Comparison of ENCODE assay signal across 10 cellular contexts in genomic region chr1:44785501-44786137, GRCh38. TPM values are rescaled to one million over a fixed set of nuclear protein-coding genes. Genes with fewer than 3 reads are reported as not detected.
A peak's percentile ranks its signal among the peaks of the same experiment; 100 is the strongest.
DNase-seq lines count a peak whose midpoint lies in the region; ATAC-seq, FAIRE-seq and TF ChIP-seq lines count a peak whose summit lies in the region.
"Had no signal": no experiment of that assay in that cellular context is flagged by ENCODE, and none has a peak within 500 bp of the region (broad histone marks: within the 10 kb centered on the region; RNA-seq: fewer than 3 reads in every experiment).

No MANE protein-coding gene starts in this region.

- no peak for FAIRE-seq in A549 (lab: Jason Lieb, UNC)

- peaks cover 13 to 38% (median 29%) of the 10 kb centered on the region in 7 donors for H3K4me1 Mint-ChIP-seq in naive thymus-derived CD4-positive, alpha-beta T cell

- H3K36me3 ChIP-seq in naive thymus-derived CD4-positive, alpha-beta T cell (ENCODE audit: control insufficient read depth in 2 of 3, insufficient read depth in 3 of 3, low read length in 3 of 3): peaks cover 0 to 10% (median 0%) of the 10 kb centered on the region in 3 experiments

- peaks cover 0 to 2% (median 0%) of the 10 kb centered on the region in 11 donors for H3K9me3 Mint-ChIP-seq in naive thymus-derived CD4-positive, alpha-beta T cell

- peak overlapping the region; percentile 97 for H3K4me2 ChIP-seq in A549

- CTCF ChIA-PET in A549 (lab: Yijun Ruan, JAX): interaction anchor here (0.7 to 7.1 kb wide), 12 partner anchors 8 to 110 kb away, joined by 3 to 44 read pairs (median 4); partner anchors contain the start of genes BTBD19, KIF2C and PLK3
- CTCF ChIA-PET in naive thymus-derived CD4-positive, alpha-beta T cell (lab: Charles Lee): interaction anchor here (0.6 to 3.0 kb wide), 11 partner anchors 8 to 708 kb away, joined by 3 to 16 read pairs (median 3); partner anchors contain the start of genes RNU5D-1, RPS8 and UROD

- WGBS in A549 (ENCODE audit: missing lambda C conversion rate): 31% methylated on average over 10 of the region's 11 CpGs

- H3K27me3 Mint-ChIP-seq in naive thymus-derived CD4-positive, alpha-beta T cell: no peaks in the 10 kb centered on the region

- TF ChIP-seq CTCF in A549 (IDR thresholded peaks at IDR 0.05) (no peak), HFF-Myc (IDR thresholded peaks at IDR 0.05; ENCODE audit: low read depth, low read length, missing control alignments) (no peak), choroid plexus epithelial cell (conservative IDR thresholded peaks at IDR 0.05; ENCODE audit: low read depth, low read length) (no peak)

- H3K27ac ChIP-seq in A549: peak overlapping the region; percentile 89 to 93
- H3K27ac ChIP-seq in naive thymus-derived CD4-positive, alpha-beta T cell (ENCODE audit: low read depth, low read length): peak overlapping the region; percentile 58

- no peak for TF ChIP-seq RAD21 in A549 (conservative IDR thresholded peaks at IDR 0.05 in 1 of 2, IDR thresholded peaks at IDR 0.05 in 1 of 2)

- POLR2A ChIA-PET in A549 (lab: Yijun Ruan, JAX): interaction anchor here (1.6 to 1.8 kb wide), 2 partner anchors 10 to 34 kb away, joined by 4 to 11 read pairs; partner anchors contain the start of gene RPS8
- POLR2A ChIA-PET in naive thymus-derived CD4-positive, alpha-beta T cell (lab: Charles Lee): interaction anchor here (0.6 to 7.9 kb wide), 12 partner anchors 10 to 226 kb away, joined by 3 to 93 read pairs (median 6); partner anchors contain the start of genes BTBD19, DYNLT4, HECTD3 and PLK3

- H3K4me3 ChIP-seq in A549 (peak overlapping the region; percentile 49), HFF-Myc (replicated peaks; ENCODE audit: low read depth, low read length) (peak overlapping the region; percentile 44), choroid plexus epithelial cell (ENCODE audit: low read depth, low read length) (peak overlapping the region; percentile 56)
- H3K4me3 ChIP-seq in naive thymus-derived CD4-positive, alpha-beta T cell (ENCODE audit: low read length): peak overlapping the region; percentile 64

- intact Hi-C loops in naive thymus-derived CD4-positive, alpha-beta T cell (cut with micrococcal nuclease): loop anchor here (1.0 to 5.0 kb wide), 7 partner anchors 10 to 227 kb away; partner anchors contain the start of genes KIF2C (in 1 of the 2), RNU5D-1 (in 1 of the 2), RPS8 (in 1 of the 2) and UROD (in 1 of the 2)

- H3K4me3 Mint-ChIP-seq in naive thymus-derived CD4-positive, alpha-beta T cell: peak overlapping the region; percentile 60 to 82 (median 76)

- TF ChIP-seq EP300 in A549 (IDR thresholded peaks at IDR 0.05): no peak

- peak overlapping the region in 8 of 9 donors; percentile 36 to 80 (median 72) for H3K27ac Mint-ChIP-seq in naive thymus-derived CD4-positive, alpha-beta T cell

- ATAC-seq in A549 (no peak), GM19467 (IDR thresholded peaks at IDR 0.05; ENCODE audit: unreplicated experiment) (no peak)
- no peak for ATAC-seq in naive thymus-derived CD4-positive, alpha-beta T cell

- DNase-seq in A549 (ENCODE audit: low read depth in 1 of 2, low spot score in 1 of 2) (no peak), HFF-Myc (ENCODE audit: extremely low read depth, low read depth) (no peak), choroid plexus epithelial cell (ENCODE audit: low read depth) (no peak), SHP77 (lab: John Stamatoyannopoulos, UW) (no peak), GOT3 (lab: John Stamatoyannopoulos, UW) (no peak)
- DNase-seq in naive thymus-derived CD4-positive, alpha-beta T cell: no peak
- no peak for DNase-seq in stimulated activated CD4-positive, alpha-beta T cell treated with anti-CD3 and anti-CD28 coated beads, Interleukin-2, amount 100 ng/mL, for 24 hours
- DNase-seq: HCEC 1CT, NCI-H2081 had no signal

- TF ChIP-seq POLR2A in A549 (IDR thresholded peaks at IDR 0.05; ENCODE audit: low read length): no peak

- H3K27me3 ChIP-seq in naive thymus-derived CD4-positive, alpha-beta T cell (ENCODE audit: control insufficient read depth in 2 of 2, insufficient read depth in 2 of 2, low read length in 2 of 2): no peaks in the 10 kb centered on the region

- peaks cover 0 to 15% (median 6%) of the 10 kb centered on the region in 5 donors for H3K36me3 Mint-ChIP-seq in naive thymus-derived CD4-positive, alpha-beta T cell

- H3K9me3 ChIP-seq in A549: no peaks in the 10 kb centered on the region
- no peaks in the 10 kb centered on the region for H3K9me3 ChIP-seq in naive thymus-derived CD4-positive, alpha-beta T cell (ENCODE audit: control insufficient read depth in 2 of 3, low read length in 3 of 3)

- H3K4me1 ChIP-seq in A549: peaks cover 6% of the 10 kb centered on the region
- H3K4me1 ChIP-seq in naive thymus-derived CD4-positive, alpha-beta T cell (ENCODE audit: control insufficient read depth in 2 of 2, insufficient read depth in 2 of 2, low read length in 2 of 2): peaks cover 20 to 25% of the 10 kb centered on the region in 2 donors

TF ChIP-seq in A549, 52 proteins besides CTCF, POLR2A, EP300 and RAD21 (continues in another document):
- TF ChIP-seq EHF (CRISPR knock-in tag; IDR thresholded peaks at IDR 0.05): no peak
- TF ChIP-seq, protein P1, sequence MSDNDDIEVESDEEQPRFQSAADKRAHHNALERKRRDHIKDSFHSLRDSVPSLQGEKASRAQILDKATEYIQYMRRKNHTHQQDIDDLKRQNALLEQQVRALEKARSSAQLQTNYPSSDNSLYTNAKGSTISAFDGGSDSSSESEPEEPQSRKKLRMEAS (IDR thresholded peaks at IDR 0.05): no peak
- no peak for TF ChIP-seq BHLHE40 (IDR thresholded peaks at IDR 0.05; ENCODE audit: low read depth, low read length)
- TF ChIP-seq HOXB13 (CRISPR knock-in tag; IDR thresholded peaks at IDR 0.05; ENCODE audit: low read depth): no peak
- TF ChIP-seq TFCP2L1 (CRISPR knock-in tag; IDR thresholded peaks at IDR 0.05): no peak
- no peak for TF ChIP-seq MAFK (IDR thresholded peaks at IDR 0.05; ENCODE audit: partially characterized antibody)
- TF ChIP-seq, protein P2, sequence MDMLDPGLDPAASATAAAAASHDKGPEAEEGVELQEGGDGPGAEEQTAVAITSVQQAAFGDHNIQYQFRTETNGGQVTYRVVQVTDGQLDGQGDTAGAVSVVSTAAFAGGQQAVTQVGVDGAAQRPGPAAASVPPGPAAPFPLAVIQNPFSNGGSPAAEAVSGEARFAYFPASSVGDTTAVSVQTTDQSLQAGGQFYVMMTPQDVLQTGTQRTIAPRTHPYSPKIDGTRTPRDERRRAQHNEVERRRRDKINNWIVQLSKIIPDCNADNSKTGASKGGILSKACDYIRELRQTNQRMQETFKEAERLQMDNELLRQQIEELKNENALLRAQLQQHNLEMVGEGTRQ (IDR thresholded peaks at IDR 0.05): no peak

RNA-seq across cellular contexts. Expression of gene BEST4, which starts 2.4 kb away (rescaled TPM):
- polyA plus RNA-seq in A549 (2011; rRNA removed) (0.04 and 0.09 TPM in 2 replicates), A549 (2017; fragmentation: RNase III; extraction: RNeasy Plus Mini Kit Qiagen cat#74134 plus additional on column Dnase treatment) (0.07 to 0.08 TPM in 2 of 3 replicates, not detected in the other)
- polyA plus RNA-seq in A549 (2012; cell fraction: cytosol; rRNA removed): 0.05 TPM in 2 replicates
- 0.27 and 0.30 TPM in 2 replicates for polyA plus RNA-seq in A549 (2012; cell fraction: nucleus; rRNA removed)
- 0.25 TPM in 1 of 2 replicates, not detected in the other for polyA minus RNA-seq in A549 (2011; rRNA and poly(A)+ RNA removed)
- total RNA-seq in naive thymus-derived CD4-positive, alpha-beta T cell: 1 to 10 TPM in 2 of 5 experiments, under 1 TPM in 3; 0.77 to 1.4 (median 0.96) TPM
- polyA plus RNA-seq in naive thymus-derived CD4-positive, alpha-beta T cell: under 1 TPM in 1 of 2 donors, not detected in 1; 0.72 TPM

RNA-seq across cellular contexts. Expression of gene RPS8, which starts 10.3 kb away (rescaled TPM):
- polyA plus RNA-seq in A549 (2011; rRNA removed): 1,515 and 1,820 TPM in 2 replicates
- 1,474 and 1,759 TPM in 2 replicates for polyA plus RNA-seq in A549 (2012; cell fraction: cytosol; rRNA removed)
- 676 and 747 TPM in 2 replicates for polyA plus RNA-seq in A549 (2012; cell fraction: nucleus; rRNA removed)
- 1,575 to 1,608 TPM (median 1,577 TPM) in 3 replicates for polyA plus RNA-seq in A549 (2017; fragmentation: RNase III; extraction: RNeasy Plus Mini Kit Qiagen cat#74134 plus additional on column Dnase treatment)
- 365 and 468 TPM in 2 replicates for polyA minus RNA-seq in A549 (2011; rRNA and poly(A)+ RNA removed)
- 1,000 to 10,000 TPM; 2,000 to 3,409 (median 3,025) TPM for total RNA-seq in naive thymus-derived CD4-positive, alpha-beta T cell
- 1,000 to 10,000 TPM in 1 of 2 donors, 100 to 1,000 TPM in 1; 954 to 1,486 TPM for polyA plus RNA-seq in naive thymus-derived CD4-positive, alpha-beta T cell

RNA-seq across cellular contexts. Expression of gene PLK3, which starts 14.6 kb away (rescaled TPM):
- polyA plus RNA-seq in A549 (2011; rRNA removed) (12.6 and 16.0 TPM in 2 replicates), A549 (2017; fragmentation: RNase III; extraction: RNeasy Plus Mini Kit Qiagen cat#74134 plus additional on column Dnase treatment) (10.9 to 11.6 TPM (median 11.2 TPM) in 3 replicates)
- 20.0 and 21.0 TPM in 2 replicates for polyA plus RNA-seq in A549 (2012; cell fraction: cytosol; rRNA removed)
- polyA plus RNA-seq in A549 (2012; cell fraction: nucleus; rRNA removed): 109 and 111 TPM in 2 replicates
- polyA minus RNA-seq in A549 (2011; rRNA and poly(A)+ RNA removed): 19.7 and 20.1 TPM in 2 replicates
- total RNA-seq in naive thymus-derived CD4-positive, alpha-beta T cell: 100 to 1,000 TPM in 4 of 5 experiments, 10 to 100 TPM in 1; 92.8 to 456 (median 142) TPM
- polyA plus RNA-seq in naive thymus-derived CD4-positive, alpha-beta T cell: 10 to 100 TPM; 30.5 to 59.1 TPM

RNA-seq across cellular contexts. Expression of gene DYNLT4, which starts 21.5 kb away (rescaled TPM):
- polyA plus RNA-seq in A549 (2011; rRNA removed) (0.21 TPM in 1 of 2 replicates, not detected in the other), A549 (2017; fragmentation: RNase III; extraction: RNeasy Plus Mini Kit Qiagen cat#74134 plus additional on column Dnase treatment) (0.12 to 0.18 TPM in 2 of 3 replicates, not detected in the other)
- 0.48 and 0.92 TPM in 2 replicates for polyA plus RNA-seq in A549 (2012; cell fraction: cytosol; rRNA removed)
- polyA plus RNA-seq in A549 (2012; cell fraction: nucleus; rRNA removed): 0.70 and 0.84 TPM in 2 replicates
- polyA minus RNA-seq in A549 (2011; rRNA and poly(A)+ RNA removed): not detected in 2 replicates
- 1 to 10 TPM in 2 of 5 experiments, under 1 TPM in 3; 0.31 to 9.7 (median 0.87) TPM for total RNA-seq in naive thymus-derived CD4-positive, alpha-beta T cell
- under 1 TPM in 1 of 2 donors, not detected in 1; 0.47 TPM for polyA plus RNA-seq in naive thymus-derived CD4-positive, alpha-beta T cell

RNA-seq across cellular contexts. Expression of gene BTBD19, which starts 22.7 kb away (rescaled TPM):
- 4.2 and 4.7 TPM in 2 replicates for polyA plus RNA-seq in A549 (2011; rRNA removed)
- polyA plus RNA-seq in A549 (2012; cell fraction: cytosol; rRNA removed): 3.9 and 4.5 TPM in 2 replicates
- polyA plus RNA-seq in A549 (2012; cell fraction: nucleus; rRNA removed): 28.1 and 33.9 TPM in 2 replicates
- 4.5 to 8.9 TPM (median 7.4 TPM) in 3 replicates for polyA plus RNA-seq in A549 (2017; fragmentation: RNase III; extraction: RNeasy Plus Mini Kit Qiagen cat#74134 plus additional on column Dnase treatment)
- polyA minus RNA-seq in A549 (2011; rRNA and poly(A)+ RNA removed): 3.5 and 4.6 TPM in 2 replicates
- total RNA-seq in naive thymus-derived CD4-positive, alpha-beta T cell: 10 to 100 TPM; 11.2 to 47.2 (median 13.5) TPM
- polyA plus RNA-seq in naive thymus-derived CD4-positive, alpha-beta T cell: under 1 TPM; 0.07 to 0.28 TPM
